In genomic region chr4:158200214-158200613, GRCh38 we compare ENCODE assay signal across 19 cellular contexts.
"Had no signal": no experiment of that assay in that cellular context is flagged by ENCODE, and none has a peak within 500 bp of the region (broad histone marks: within the 10 kb centered on the region; RNA-seq: fewer than 3 reads in every experiment).

No MANE protein-coding gene starts in this region.

- H3K4me1 ChIP-seq: colonic mucosa, esophagus muscularis mucosa, gastroesophageal sphincter, left lung, lower lobe of right lung had no signal

- H3K27ac ChIP-seq: colonic mucosa, esophagus muscularis mucosa, foreskin keratinocyte, gastroesophageal sphincter, left lung, lower lobe of right lung had no signal

- DNase-seq: colonic mucosa; cortex of kidney; dermis blood vessel endothelial cell; dorsolateral prefrontal cortex; effector CD4-positive, alpha-beta T cell; effector memory CD4-positive, alpha-beta T cell; foreskin keratinocyte; glutamatergic neuron; head of caudate nucleus; heart right ventricle; hippocampal formation; left cardiac atrium; left lung; left ventricle myocardium superior; lower lobe of right lung; mesendoderm; midbrain had no signal

- H3K4me3 ChIP-seq: colonic mucosa, dorsolateral prefrontal cortex, esophagus muscularis mucosa, gastroesophageal sphincter, heart right ventricle, left lung, lower lobe of right lung had no signal

- ATAC-seq: foreskin keratinocyte, gastroesophageal sphincter, heart right ventricle, left cardiac atrium, left lung, left ventricle myocardium superior, lower lobe of right lung had no signal

- H3K9me3 ChIP-seq: colonic mucosa, esophagus muscularis mucosa, gastroesophageal sphincter, heart right ventricle, left lung, lower lobe of right lung had no signal

- H3K36me3 ChIP-seq: colonic mucosa, gastroesophageal sphincter, left lung, lower lobe of right lung had no signal

- H3K27me3 ChIP-seq: colonic mucosa, dorsolateral prefrontal cortex, esophagus muscularis mucosa, gastroesophageal sphincter, heart right ventricle, left lung had no signal
